In genomic region chr16:30429678-30430427, GRCh38 we compare ENCODE assay signal across 1 cellular context.
A peak's percentile ranks its signal among the peaks of the same experiment; 100 is the strongest.
TF ChIP-seq lines count a peak whose summit lies in the region.

Gene DCTPP1, minus strand, starts transcription at chr16:30430030. Its CDS starts 50 bp downstream, at chr16:30429980.

TF ChIP-seq in K562, 482 proteins besides CTCF, POLR2A, EP300 and RAD21 (continued from another document and continues in another):
- TF ChIP-seq ATF1 (CRISPR knock-in tag; IDR thresholded peaks at IDR 0.05) (no peak), ATF1 (tag; IDR thresholded peaks at IDR 0.05) (peak; percentile 91), TAF1 (IDR thresholded peaks at IDR 0.05; ENCODE audit: control insufficient read depth, extremely low read depth, insufficient read depth, low read length, severe bottlenecking) (peak; percentile 31), BCOR (IDR thresholded peaks at IDR 0.05) (peak; percentile 73), PCBP1 (IDR thresholded peaks at IDR 0.05; ENCODE audit: low read depth, low read length, poor library complexity, severe bottlenecking) (no peak), CREM (IDR thresholded peaks at IDR 0.05; ENCODE audit: low read depth) (peak; percentile 80), ZNF277 (CRISPR knock-in tag; IDR thresholded peaks at IDR 0.05; ENCODE audit: borderline replicate concordance) (no peak), U2AF2 (optimal IDR thresholded peaks at IDR 0.05; ENCODE audit: low read depth, low read length) (no peak), SP1 (CRISPR knock-in tag; IDR thresholded peaks at IDR 0.05) (peak; percentile 97), ATF3 (IDR thresholded peaks at IDR 0.05) (peak; percentile 89), ATF3 (CRISPR knock-in tag; conservative IDR thresholded peaks at IDR 0.05) (peak; percentile 88; the same call in 1 of the 2 replicates), WHSC1 (IDR thresholded peaks at IDR 0.05; ENCODE audit: low read length) (no peak), ZNF511 (CRISPR knock-in tag; IDR thresholded peaks at IDR 0.05) (no peak), CEBPG (CRISPR knock-in tag; IDR thresholded peaks at IDR 0.05) (peak; percentile 86), CEBPG (tag; conservative IDR thresholded peaks at IDR 0.05 in 1 of 2, IDR thresholded peaks at IDR 0.05 in 1 of 2) (peak; percentile 81 to 86), RBM17 (IDR thresholded peaks at IDR 0.05; ENCODE audit: borderline replicate concordance, low read depth, low read length) (no peak), SRF (CRISPR knock-in tag; IDR thresholded peaks at IDR 0.05) (peak in 1 of 2 experiments; percentile 36; a peak in 1 of 4 replicates), KLF10 (CRISPR knock-in tag; IDR thresholded peaks at IDR 0.05) (no peak), ZNF217 (CRISPR knock-in tag; IDR thresholded peaks at IDR 0.05) (no peak), HSF4 (CRISPR knock-in tag; IDR thresholded peaks at IDR 0.05; ENCODE audit: borderline replicate concordance) (0 out of 2 replicates have a peak, but pooled peaks have one; percentile 39), CBX3 (IDR thresholded peaks at IDR 0.05; ENCODE audit: borderline replicate concordance in 1 of 2, low read length in 2 of 2) (0 out of 3 replicates have a peak, but pooled peaks of 1 of the 2 experiments have one; percentile 12), RBFOX2 (IDR thresholded peaks at IDR 0.05; ENCODE audit: low read depth, low read length) (peak; percentile 91), ZNF592 (IDR thresholded peaks at IDR 0.05) (no peak), HDGF (IDR thresholded peaks at IDR 0.05) (no peak), KAT2B (IDR thresholded peaks at IDR 0.05; ENCODE audit: low read depth, low read length) (peak; percentile 68), RAD51 (IDR thresholded peaks at IDR 0.05; ENCODE audit: borderline replicate concordance, low read depth) (no peak), ZFPM2 (CRISPR knock-in tag; IDR thresholded peaks at IDR 0.05) (no peak), MITF (IDR thresholded peaks at IDR 0.05) (no peak), TFAP4 (CRISPR knock-in tag; IDR thresholded peaks at IDR 0.05; ENCODE audit: borderline replicate concordance) (peak; percentile 74; the same call in 1 of the 2 replicates), USF2 (CRISPR knock-in tag; IDR thresholded peaks at IDR 0.05) (peak; percentile 12; the same call in 1 of the 2 replicates), ZNF766 (CRISPR knock-in tag; conservative IDR thresholded peaks at IDR 0.05) (peak; percentile 47; the same call in 1 of the 2 replicates), TEAD4 (IDR thresholded peaks at IDR 0.05; ENCODE audit: low read length) (peak; percentile 76), TEAD4 (CRISPR knock-in tag; IDR thresholded peaks at IDR 0.05; ENCODE audit: borderline replicate concordance) (no peak), FOXK2 (conservative IDR thresholded peaks at IDR 0.05 in 1 of 2, IDR thresholded peaks at IDR 0.05 in 1 of 2; ENCODE audit: low read depth in 2 of 2) (peak in 1 of 2 experiments; percentile 61; a peak in 2 of 4 replicates), RBM34 (IDR thresholded peaks at IDR 0.05; ENCODE audit: borderline replicate concordance, insufficient read depth, low read length) (no peak), SMAD3 (CRISPR knock-in tag; conservative IDR thresholded peaks at IDR 0.05) (no peak), TAF15 (IDR thresholded peaks at IDR 0.05; ENCODE audit: low read depth, low read length) (no peak), ZFX (CRISPR knock-in tag; IDR thresholded peaks at IDR 0.05) (peak; percentile 96), KDM1A (IDR thresholded peaks at IDR 0.05) (peak in 1 of 2 experiments; percentile 62; a peak in 3 of 4 replicates)
- TF ChIP-seq, protein P1, sequence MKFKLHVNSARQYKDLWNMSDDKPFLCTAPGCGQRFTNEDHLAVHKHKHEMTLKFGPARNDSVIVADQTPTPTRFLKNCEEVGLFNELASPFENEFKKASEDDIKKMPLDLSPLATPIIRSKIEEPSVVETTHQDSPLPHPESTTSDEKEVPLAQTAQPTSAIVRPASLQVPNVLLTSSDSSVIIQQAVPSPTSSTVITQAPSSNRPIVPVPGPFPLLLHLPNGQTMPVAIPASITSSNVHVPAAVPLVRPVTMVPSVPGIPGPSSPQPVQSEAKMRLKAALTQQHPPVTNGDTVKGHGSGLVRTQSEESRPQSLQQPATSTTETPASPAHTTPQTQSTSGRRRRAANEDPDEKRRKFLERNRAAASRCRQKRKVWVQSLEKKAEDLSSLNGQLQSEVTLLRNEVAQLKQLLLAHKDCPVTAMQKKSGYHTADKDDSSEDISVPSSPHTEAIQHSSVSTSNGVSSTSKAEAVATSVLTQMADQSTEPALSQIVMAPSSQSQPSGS (CRISPR knock-in tag; IDR thresholded peaks at IDR 0.05) = no peak
- TF ChIP-seq, protein P2, sequence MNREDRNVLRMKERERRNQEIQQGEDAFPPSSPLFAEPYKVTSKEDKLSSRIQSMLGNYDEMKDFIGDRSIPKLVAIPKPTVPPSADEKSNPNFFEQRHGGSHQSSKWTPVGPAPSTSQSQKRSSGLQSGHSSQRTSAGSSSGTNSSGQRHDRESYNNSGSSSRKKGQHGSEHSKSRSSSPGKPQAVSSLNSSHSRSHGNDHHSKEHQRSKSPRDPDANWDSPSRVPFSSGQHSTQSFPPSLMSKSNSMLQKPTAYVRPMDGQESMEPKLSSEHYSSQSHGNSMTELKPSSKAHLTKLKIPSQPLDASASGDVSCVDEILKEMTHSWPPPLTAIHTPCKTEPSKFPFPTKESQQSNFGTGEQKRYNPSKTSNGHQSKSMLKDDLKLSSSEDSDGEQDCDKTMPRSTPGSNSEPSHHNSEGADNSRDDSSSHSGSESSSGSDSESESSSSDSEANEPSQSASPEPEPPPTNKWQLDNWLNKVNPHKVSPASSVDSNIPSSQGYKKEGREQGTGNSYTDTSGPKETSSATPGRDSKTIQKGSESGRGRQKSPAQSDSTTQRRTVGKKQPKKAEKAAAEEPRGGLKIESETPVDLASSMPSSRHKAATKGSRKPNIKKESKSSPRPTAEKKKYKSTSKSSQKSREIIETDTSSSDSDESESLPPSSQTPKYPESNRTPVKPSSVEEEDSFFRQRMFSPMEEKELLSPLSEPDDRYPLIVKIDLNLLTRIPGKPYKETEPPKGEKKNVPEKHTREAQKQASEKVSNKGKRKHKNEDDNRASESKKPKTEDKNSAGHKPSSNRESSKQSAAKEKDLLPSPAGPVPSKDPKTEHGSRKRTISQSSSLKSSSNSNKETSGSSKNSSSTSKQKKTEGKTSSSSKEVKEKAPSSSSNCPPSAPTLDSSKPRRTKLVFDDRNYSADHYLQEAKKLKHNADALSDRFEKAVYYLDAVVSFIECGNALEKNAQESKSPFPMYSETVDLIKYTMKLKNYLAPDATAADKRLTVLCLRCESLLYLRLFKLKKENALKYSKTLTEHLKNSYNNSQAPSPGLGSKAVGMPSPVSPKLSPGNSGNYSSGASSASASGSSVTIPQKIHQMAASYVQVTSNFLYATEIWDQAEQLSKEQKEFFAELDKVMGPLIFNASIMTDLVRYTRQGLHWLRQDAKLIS (CRISPR knock-in tag; IDR thresholded peaks at IDR 0.05) = peak; percentile 81; the same call in 1 of the 2 replicates
- TF ChIP-seq, protein P3, sequence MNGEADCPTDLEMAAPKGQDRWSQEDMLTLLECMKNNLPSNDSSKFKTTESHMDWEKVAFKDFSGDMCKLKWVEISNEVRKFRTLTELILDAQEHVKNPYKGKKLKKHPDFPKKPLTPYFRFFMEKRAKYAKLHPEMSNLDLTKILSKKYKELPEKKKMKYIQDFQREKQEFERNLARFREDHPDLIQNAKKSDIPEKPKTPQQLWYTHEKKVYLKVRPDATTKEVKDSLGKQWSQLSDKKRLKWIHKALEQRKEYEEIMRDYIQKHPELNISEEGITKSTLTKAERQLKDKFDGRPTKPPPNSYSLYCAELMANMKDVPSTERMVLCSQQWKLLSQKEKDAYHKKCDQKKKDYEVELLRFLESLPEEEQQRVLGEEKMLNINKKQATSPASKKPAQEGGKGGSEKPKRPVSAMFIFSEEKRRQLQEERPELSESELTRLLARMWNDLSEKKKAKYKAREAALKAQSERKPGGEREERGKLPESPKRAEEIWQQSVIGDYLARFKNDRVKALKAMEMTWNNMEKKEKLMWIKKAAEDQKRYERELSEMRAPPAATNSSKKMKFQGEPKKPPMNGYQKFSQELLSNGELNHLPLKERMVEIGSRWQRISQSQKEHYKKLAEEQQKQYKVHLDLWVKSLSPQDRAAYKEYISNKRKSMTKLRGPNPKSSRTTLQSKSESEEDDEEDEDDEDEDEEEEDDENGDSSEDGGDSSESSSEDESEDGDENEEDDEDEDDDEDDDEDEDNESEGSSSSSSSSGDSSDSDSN (IDR thresholded peaks at IDR 0.05; ENCODE audit: borderline replicate concordance in 1 of 2, low read depth in 2 of 2, low read length in 2 of 2) = peak in 1 of 2 experiments; percentile 71; a peak in 1 of 4 replicates
- TF ChIP-seq, protein P4, sequence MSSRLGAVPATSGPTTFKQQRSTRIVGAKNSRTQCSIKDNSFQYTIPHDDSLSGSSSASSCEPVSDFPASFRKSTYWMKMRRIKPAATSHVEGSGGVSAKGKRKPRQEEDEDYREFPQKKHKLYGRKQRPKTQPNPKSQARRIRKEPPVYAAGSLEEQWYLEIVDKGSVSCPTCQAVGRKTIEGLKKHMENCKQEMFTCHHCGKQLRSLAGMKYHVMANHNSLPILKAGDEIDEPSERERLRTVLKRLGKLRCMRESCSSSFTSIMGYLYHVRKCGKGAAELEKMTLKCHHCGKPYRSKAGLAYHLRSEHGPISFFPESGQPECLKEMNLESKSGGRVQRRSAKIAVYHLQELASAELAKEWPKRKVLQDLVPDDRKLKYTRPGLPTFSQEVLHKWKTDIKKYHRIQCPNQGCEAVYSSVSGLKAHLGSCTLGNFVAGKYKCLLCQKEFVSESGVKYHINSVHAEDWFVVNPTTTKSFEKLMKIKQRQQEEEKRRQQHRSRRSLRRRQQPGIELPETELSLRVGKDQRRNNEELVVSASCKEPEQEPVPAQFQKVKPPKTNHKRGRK (tag; IDR thresholded peaks at IDR 0.05) = no peak
